In genomic region chr20:56928007-56928406, GRCh38 we compare ENCODE assay signal across 24 cellular contexts.
"Had no signal": no experiment of that assay in that cellular context is flagged by ENCODE, and none has a peak within 500 bp of the region (broad histone marks: within the 10 kb centered on the region; RNA-seq: fewer than 3 reads in every experiment).

No MANE protein-coding gene starts in this region.

- H3K4me3 Mint-ChIP-seq: activated B cell treated with CpG ODN at 0.5 μM for 24 hours; activated CD4-positive, alpha-beta memory T cell treated with anti-CD3 and anti-CD28 coated beads for 36 hours; activated CD4-positive, alpha-beta T cell treated with anti-CD3 and anti-CD28 coated beads, Interleukin-2, amount 10 ng/mL, durations not matched to agents 24 days and 14 days; activated naive CD8-positive, alpha-beta T cell treated with anti-CD3 and anti-CD28 coated beads, Interleukin-2, amount 50 U/mL, for 24 hours; activated T-cell treated with anti-CD3 and anti-CD28 coated beads, Interleukin-2, amount 50 U/mL, for 4 hours had no signal

- H3K27me3 ChIP-seq: body of pancreas had no signal

- H3K4me1 Mint-ChIP-seq: activated B cell treated with CpG ODN at 0.5 μM for 24 hours; activated CD4-positive, alpha-beta T cell treated with anti-CD3 and anti-CD28 coated beads, Interleukin-2, amount 10 ng/mL, durations not matched to agents 24 days and 14 days; activated naive CD8-positive, alpha-beta T cell treated with anti-CD3 and anti-CD28 coated beads, Interleukin-2, amount 50 U/mL, for 24 hours had no signal

- H3K9me3 Mint-ChIP-seq: activated CD4-positive, alpha-beta memory T cell treated with anti-CD3 and anti-CD28 coated beads for 36 hours; activated naive CD4-positive, alpha-beta T cell treated with anti-CD3 and anti-CD28 coated beads, Interleukin-2, amount 50 U/mL, for 72 hours; activated naive CD8-positive, alpha-beta T cell treated with anti-CD3 and anti-CD28 coated beads, Interleukin-2, amount 50 U/mL, for 24 hours; activated T-cell treated with anti-CD3 and anti-CD28 coated beads, Interleukin-2, amount 50 U/mL, for 4 hours had no signal

- H3K4me3 ChIP-seq: ascending aorta, body of pancreas, SJSA1 had no signal

- H3K36me3 Mint-ChIP-seq: activated CD4-positive, alpha-beta memory T cell treated with anti-CD3 and anti-CD28 coated beads for 36 hours had no signal

- DNase-seq: activated B cell treated with CpG ODN at 0.5 μM for 24 hours; activated CD4-positive, alpha-beta memory T cell treated with anti-CD3 and anti-CD28 coated beads for 36 hours; activated CD4-positive, alpha-beta T cell treated with anti-CD3 and anti-CD28 coated beads for 1 hour; activated CD4-positive, alpha-beta T cell treated with anti-CD3 and anti-CD28 coated beads, Interleukin-2, amount 10 ng/mL, durations not matched to agents 24 days and 14 days; activated CD8-positive, alpha-beta memory T cell treated with anti-CD3 and anti-CD28 coated beads for 24 hours; activated effector memory CD4-positive, alpha-beta T cell treated with anti-CD3 and anti-CD28 coated beads, Interleukin-2, amount 50 U/mL, for 16 hours; activated naive CD4-positive, alpha-beta T cell treated with Interleukin-2 at 50 U/mL for 16 hours; activated naive CD8-positive, alpha-beta T cell treated with anti-CD3 and anti-CD28 coated beads, Interleukin-2, amount 50 U/mL, for 24 hours; activated T-cell treated with anti-CD3 and anti-CD28 coated beads, Interleukin-2, amount 50 U/mL, for 4 hours; amniotic stem cell; body of pancreas; NCI-H1092 treated with DMSO at 0.1 percent for 48 hours; NCI-H1417 treated with DMSO at 0.1 percent for 48 hours; NCI-H1694 treated with DMSO at 0.1 percent for 48 hours; NCI-H2029 treated with DMSO at 0.1 percent for 48 hours; NCI-H446; PC-3; SHP77; SW 1271 had no signal

- H3K27ac ChIP-seq: ascending aorta, body of pancreas, KMS-11, SJSA1 had no signal

- H3K9me3 ChIP-seq: ascending aorta, body of pancreas had no signal

- H3K27ac Mint-ChIP-seq: activated B cell treated with CpG ODN at 0.5 μM for 24 hours; activated CD4-positive, alpha-beta memory T cell treated with anti-CD3 and anti-CD28 coated beads for 36 hours; activated CD4-positive, alpha-beta T cell treated with anti-CD3 and anti-CD28 coated beads, Interleukin-2, amount 10 ng/mL, durations not matched to agents 24 days and 14 days; activated naive CD4-positive, alpha-beta T cell treated with anti-CD3 and anti-CD28 coated beads, Interleukin-2, amount 50 U/mL, for 72 hours; activated naive CD8-positive, alpha-beta T cell treated with anti-CD3 and anti-CD28 coated beads, Interleukin-2, amount 50 U/mL, for 24 hours had no signal

- H3K36me3 ChIP-seq: ascending aorta, SJSA1 had no signal

- H3K9ac ChIP-seq: KMS-11 had no signal

- H3K4me2 ChIP-seq: KMS-11 had no signal

- ATAC-seq: activated naive CD4-positive, alpha-beta T cell treated with anti-CD3 and anti-CD28 coated beads, Interleukin-2, amount 50 U/mL, for 72 hours; activated naive CD8-positive, alpha-beta T cell treated with anti-CD3 and anti-CD28 coated beads, Interleukin-2, amount 50 U/mL, for 24 hours; activated T-cell treated with anti-CD3 and anti-CD28 coated beads, Interleukin-2, amount 50 U/mL, for 4 hours; body of pancreas; PC-3; SK-N-SH treated with all-trans-retinoic acid at 6 μM for 48 hours had no signal

- H3K4me1 ChIP-seq: ascending aorta had no signal
